In the genomic region with DNA sequence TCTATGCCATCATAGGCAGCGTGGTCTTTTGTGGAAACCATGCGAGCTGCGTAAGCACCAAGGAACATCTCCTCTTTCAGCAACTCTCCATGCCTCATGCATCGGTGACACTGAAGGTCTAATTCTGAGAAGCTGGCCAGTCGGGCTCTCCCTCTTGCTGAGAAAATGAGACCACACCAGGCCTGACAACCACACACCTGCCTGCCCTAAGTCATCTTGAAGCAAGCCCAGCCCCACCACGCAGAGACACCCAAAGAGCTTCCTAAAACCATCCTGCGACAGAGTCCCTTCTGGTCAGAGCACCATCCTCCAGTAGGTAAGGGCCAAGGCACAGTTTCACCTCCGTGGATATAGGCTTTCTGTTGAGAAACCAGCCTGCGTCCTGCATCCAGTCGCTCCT, we compare ENCODE assay signal across 15 cellular contexts. TPM values are rescaled to one million over a fixed set of nuclear protein-coding genes. Genes with fewer than 3 reads are reported as not detected.
DNase-seq lines count a peak whose midpoint lies in the region; ATAC-seq and TF ChIP-seq lines count a peak whose summit lies in the region.
"Had no signal": no experiment of that assay in that cellular context is flagged by ENCODE, and none has a peak within 500 bp of the region (broad histone marks: within the 10 kb centered on the region; RNA-seq: fewer than 3 reads in every experiment).

No MANE protein-coding gene starts in this region.

- no peak overlapping the region for H3K56ac ChIP-seq in H9 (ENCODE audit: insufficient read length, low read depth, low read length)

- H3K9me3 Mint-ChIP-seq in CD4-positive, alpha-beta memory T cell, result peaks cover 0 to 1% (median 0%) of the 10 kb centered on the region in 8 donors
- H3K9me3 Mint-ChIP-seq in IgD-negative memory B cell, result no peaks in the 10 kb centered on the region
- H3K9me3 Mint-ChIP-seq in effector memory CD8-positive, alpha-beta T cell, result no peaks in the 10 kb centered on the region
- peaks cover 0 to 4% of the 10 kb centered on the region in 2 experiments; a peak in 3 of 5 replicates for H3K9me3 Mint-ChIP-seq in H9

- H3K9me3 ChIP-seq in CD4-positive, alpha-beta memory T cell (ENCODE audit: control insufficient read depth in 1 of 2, low read length in 2 of 2), result no peaks in the 10 kb centered on the region
- H3K9me3 ChIP-seq in sigmoid colon, result no peaks in the 10 kb centered on the region
- no peaks in the 10 kb centered on the region for H3K9me3 ChIP-seq in H9 (ENCODE audit: control insufficient read depth, low read depth, low read length)
- H3K9me3 ChIP-seq: BLaER1, SK-N-SH had no signal

- no peaks in the 10 kb centered on the region for H3K23me2 ChIP-seq in H9 (ENCODE audit: insufficient read length, low read depth, low read length, poor library complexity, severe bottlenecking)

- peak overlapping the region in 3 of 8 donors; percentile 51 to 75 (median 59) for H3K4me3 Mint-ChIP-seq in CD4-positive, alpha-beta memory T cell
- H3K4me3 Mint-ChIP-seq in IgD-negative memory B cell (no peak overlapping the region), H9 (no peak overlapping the region)
- peak overlapping the region; percentile 35 to 55 for H3K4me3 Mint-ChIP-seq in effector memory CD8-positive, alpha-beta T cell

- H3K9ac ChIP-seq in H9 (ENCODE audit: extremely low read depth, insufficient read length, low read length), result no peak overlapping the region
- H3K9ac ChIP-seq: BLaER1, SK-N-SH had no signal

- CTCF ChIA-PET in CD4-positive, alpha-beta memory T cell (lab: Charles Lee; ENCODE audit: partially characterized antibody), result interaction anchor here (1.2 to 2.1 kb wide), 3 partner anchors 25 to 144 kb away, joined by 3 to 8 read pairs (median 3); no protein-coding TSS in a partner anchor

- H4K91ac ChIP-seq in H9 (ENCODE audit: insufficient read length, low read depth, low read length), result no peak overlapping the region

- H2AFZ ChIP-seq in H9 (ENCODE audit: low read length), result no peak overlapping the region

- 93% methylated on average over 10 of the region's 10 CpGs for WGBS in sigmoid colon, 2 donors
- WGBS in H9 (ENCODE audit: extremely low coverage, insufficient read length, low lambda C conversion rate), result no CpG with 5 or more reads among the region's 10 CpGs

- H3K4ac ChIP-seq in H9 (ENCODE audit: low read depth, low read length), result no peak overlapping the region

- H3K27ac Mint-ChIP-seq in CD4-positive, alpha-beta memory T cell, result peak overlapping the region in 6 of 7 donors; percentile 41 to 89 (median 74)
- H3K27ac Mint-ChIP-seq in IgD-negative memory B cell (peak overlapping the region; percentile 19 to 88 (median 73)), H9 (no peak overlapping the region; a peak in 1 of 7 replicates)
- peak overlapping the region; percentile 75 to 86 for H3K27ac Mint-ChIP-seq in effector memory CD8-positive, alpha-beta T cell

- H4K20me1 ChIP-seq in H9 (ENCODE audit: control insufficient read depth, insufficient read depth, insufficient read length), result no peaks in the 10 kb centered on the region
- H4K20me1 ChIP-seq: BLaER1 had no signal

- H3K23ac ChIP-seq in H9 (ENCODE audit: insufficient read length, low read depth, low read length), result no peak overlapping the region

- H3K14ac ChIP-seq in H9 (ENCODE audit: insufficient read depth, low read length), result no peak overlapping the region

- H3K4me1 Mint-ChIP-seq in CD4-positive, alpha-beta memory T cell, result peaks cover 65 to 94% (median 79%) of the 10 kb centered on the region in 4 donors
- H3K4me1 Mint-ChIP-seq in IgD-negative memory B cell (peaks cover 55 to 87% (median 66%) of the 10 kb centered on the region in 3 donors), H9 (peaks cover 19 to 27% of the 10 kb centered on the region in 2 experiments)
- H3K4me1 Mint-ChIP-seq in effector memory CD8-positive, alpha-beta T cell (ENCODE audit: low read depth in 2 of 2), result peaks cover 69 to 76% of the 10 kb centered on the region in 2 donors

- no peak overlapping the region for H3K27ac ChIP-seq in CD4-positive, alpha-beta memory T cell (ENCODE audit: low read depth, low read length)
- H3K27ac ChIP-seq in sigmoid colon, result no peak overlapping the region
- no peak overlapping the region for H3K27ac ChIP-seq in H9 (ENCODE audit: insufficient read length, low read depth, low read length)
- H3K27ac ChIP-seq: BLaER1, HL-60 had no signal

- no peak overlapping the region for H3K4me3 ChIP-seq in CD4-positive, alpha-beta memory T cell (ENCODE audit: low read length in 2 of 2)
- no peak overlapping the region for H3K4me3 ChIP-seq in sigmoid colon
- H3K4me3 ChIP-seq: BLaER1, GM12878, K562 had no signal

- no peak overlapping the region for H2BK120ac ChIP-seq in H9 (ENCODE audit: low read depth, low read length, poor library complexity, severe bottlenecking)

- no peak overlapping the region for H4K5ac ChIP-seq in H9 (ENCODE audit: insufficient read length, low read depth, low read length)

- no peak overlapping the region for H4K8ac ChIP-seq in H9 (replicated peaks; ENCODE audit: insufficient read length, low read depth, low read length)

- no peaks in the 10 kb centered on the region for H3K79me2 ChIP-seq in H9 (ENCODE audit: insufficient read depth, low read length)

- H3K36me3 ChIP-seq in CD4-positive, alpha-beta memory T cell (ENCODE audit: insufficient read depth, low read length), result peaks cover 9% of the 10 kb centered on the region
- H3K36me3 ChIP-seq in sigmoid colon, result no peaks in the 10 kb centered on the region
- H3K36me3 ChIP-seq: BLaER1 had no signal

- H3K4me2 ChIP-seq in H9 (ENCODE audit: insufficient read depth, insufficient read length, low read length), result no peak overlapping the region
- H3K4me2 ChIP-seq: BLaER1, SK-N-SH had no signal

- POLR2A ChIA-PET in CD4-positive, alpha-beta memory T cell (lab: Charles Lee; ENCODE audit: partially characterized antibody), result interaction anchor here (0.8 to 2.4 kb wide), 4 partner anchors 11 to 27 kb away, joined by 3 to 7 read pairs (median 4); no protein-coding TSS in a partner anchor

- DNase-seq in CD4-positive, alpha-beta memory T cell, result no peak
- DNase-seq in effector memory CD8-positive, alpha-beta T cell, result no peak
- DNase-seq in sigmoid colon, result peak; percentile 30
- DNase-seq in H9, result no peak
- no peak for DNase-seq in DMS79 (lab: John Stamatoyannopoulos, UW)
- DNase-seq: NCI-H1092, NCI-H1694 treated with DMSO at 0.1 percent for 48 hours, SK-N-SH had no signal

- H2BK15ac ChIP-seq in H9 (ENCODE audit: low read depth, low read length), result no peak overlapping the region

- intact Hi-C loops in CD4-positive, alpha-beta memory T cell (cut with micrococcal nuclease), result no loop called here
- intact Hi-C loops in sigmoid colon (cut with DNase I), result no loop called here

- no peak overlapping the region for H3K18ac ChIP-seq in H9 (ENCODE audit: insufficient read length, low read depth, low read length)

- H2BK12ac ChIP-seq in H9 (ENCODE audit: insufficient read length, low read depth, low read length), result no peak overlapping the region

- peaks cover 28 to 41% of the 10 kb centered on the region in 2 donors for H3K36me3 Mint-ChIP-seq in CD4-positive, alpha-beta memory T cell
- H3K36me3 Mint-ChIP-seq in IgD-negative memory B cell (peaks cover 10% of the 10 kb centered on the region), H9 (ENCODE audit: insufficient read depth in 1 of 3, low read depth in 3 of 3) (peaks cover 0 to 9% (median 2%) of the 10 kb centered on the region in 3 experiments; a peak in 1 of 7 replicates)
- peaks cover 26% of the 10 kb centered on the region for H3K36me3 Mint-ChIP-seq in effector memory CD8-positive, alpha-beta T cell (ENCODE audit: insufficient read depth)

- peaks cover 97% of the 10 kb centered on the region for H3K4me1 ChIP-seq in CD4-positive, alpha-beta memory T cell (ENCODE audit: insufficient read depth, low read length)
- peaks cover 0 to 4% (median 2%) of the 10 kb centered on the region in 4 donors for H3K4me1 ChIP-seq in sigmoid colon
- no peaks in the 10 kb centered on the region for H3K4me1 ChIP-seq in H9 (ENCODE audit: insufficient read depth, low read length)

- H3K79me1 ChIP-seq in H9 (ENCODE audit: insufficient read depth, low read depth, low read length, poor library complexity, severe bottlenecking), result no peaks in the 10 kb centered on the region

- TF ChIP-seq EP300 in sigmoid colon (IDR thresholded peaks at IDR 0.05), result no peak

- H3K27me3 ChIP-seq in CD4-positive, alpha-beta memory T cell (ENCODE audit: insufficient read depth, low read length), result no peaks in the 10 kb centered on the region
- H3K27me3 ChIP-seq in sigmoid colon, result no peaks in the 10 kb centered on the region
- no peaks in the 10 kb centered on the region for H3K27me3 ChIP-seq in H9 (ENCODE audit: insufficient read depth, low read length)
- H3K27me3 ChIP-seq: BLaER1 had no signal

- no peak for TF ChIP-seq POLR2A in sigmoid colon (IDR thresholded peaks at IDR 0.05)

- H2BK5ac ChIP-seq in H9 (ENCODE audit: insufficient read length, low read length), result no peak overlapping the region

- H2AK5ac ChIP-seq in H9 (ENCODE audit: insufficient read length, low read length), result no peak overlapping the region

- H3T11ph ChIP-seq in H9 (ENCODE audit: low read length), result no peak overlapping the region

- no peaks in the 10 kb centered on the region for H3K27me3 Mint-ChIP-seq in CD4-positive, alpha-beta memory T cell
- H3K27me3 Mint-ChIP-seq in IgD-negative memory B cell, result no peaks in the 10 kb centered on the region
- H3K27me3 Mint-ChIP-seq in effector memory CD8-positive, alpha-beta T cell, result no peaks in the 10 kb centered on the region
- H3K27me3 Mint-ChIP-seq in H9 (ENCODE audit: low read depth), result peaks cover 6% of the 10 kb centered on the region

- ATAC-seq in effector memory CD8-positive, alpha-beta T cell (replicated peaks), result no peak
- no peak for ATAC-seq in HG03469 (IDR thresholded peaks at IDR 0.05; ENCODE audit: unreplicated experiment)
- ATAC-seq: GM12878, HCT116, K562 had no signal

- H2BK20ac ChIP-seq in H9 (ENCODE audit: low read depth, low read length, poor library complexity, severe bottlenecking), result no peak overlapping the region

- TF ChIP-seq CTCF in sigmoid colon (IDR thresholded peaks at IDR 0.05) (no peak), H9 (conservative IDR thresholded peaks at IDR 0.05) (no peak)

RNA-seq across cellular contexts. Expression of a gene that starts 26.6 kb away (rescaled TPM):
- 100 to 1,000 TPM; 164 to 165 TPM for total RNA-seq in CD4-positive, alpha-beta memory T cell
- polyA plus RNA-seq in CD4-positive, alpha-beta memory T cell, result 10 to 100 TPM; 10.6 to 79.6 TPM
- polyA plus RNA-seq in IgD-negative memory B cell, result 41.7 TPM
- total RNA-seq in sigmoid colon, result 10 to 100 TPM; 12.8 to 21.0 (median 17.3) TPM
- polyA plus RNA-seq in sigmoid colon, result 10 to 100 TPM in 1 of 3 donors, 1 to 10 TPM in 2; 5.4 to 22.9 (median 6.7) TPM
- total RNA-seq in H9 (2021), result 5.4 and 6.6 TPM in 2 replicates

Comparison
In these comparisons a context has a peak if more than half of its experiments do, and no peak if none do; other contexts are left out.
1. H3K27ac Mint-ChIP-seq: peak in CD4-positive, alpha-beta memory T cell (6 of 7), IgD-negative memory B cell (3 of 3) and effector memory CD8-positive, alpha-beta T cell (2 of 2); none in H9 (0 of 3).
2. H3K4me3 Mint-ChIP-seq: peak in effector memory CD8-positive, alpha-beta T cell (2 of 2); none in IgD-negative memory B cell (0 of 4) and H9 (0 of 2).
3. RNA of a gene that starts 26.6 kb away (total RNA-seq): 164 to 165 TPM in CD4-positive, alpha-beta memory T cell; 12.8 to 21.0 TPM in sigmoid colon and 5.4 to 6.6 TPM in H9; every median in the first group is over 4 times any median in the second.